Comparison of ENCODE assay signal across 9 cellular contexts in genomic region chr1:29708818-29709710, GRCh38.
DNase-seq lines count a peak whose midpoint lies in the region; ATAC-seq and TF ChIP-seq lines count a peak whose summit lies in the region.
"Had no signal": no experiment of that assay in that cellular context is flagged by ENCODE, and none has a peak within 500 bp of the region (broad histone marks: within the 10 kb centered on the region; RNA-seq: fewer than 3 reads in every experiment).

No MANE protein-coding gene starts in this region.

- DNase-seq in Caki2 (ENCODE audit: low read depth) (peak; percentile 84), M059J (ENCODE audit: low read depth) (peak; percentile 96), mesenchymal stem cell (peak; percentile 64), H7 (no peak)
- DNase-seq in activated CD8-positive, alpha-beta T cell treated with anti-CD3 and anti-CD28 coated beads for 36 hours = no peak

- no peaks in the 10 kb centered on the region for H3K9me3 Mint-ChIP-seq in activated CD8-positive, alpha-beta T cell treated with anti-CD3 and anti-CD28 coated beads for 36 hours

- peak overlapping the region; percentile 24 for H3K27ac Mint-ChIP-seq in activated CD8-positive, alpha-beta T cell treated with anti-CD3 and anti-CD28 coated beads for 36 hours

- H3K4me1 Mint-ChIP-seq in activated CD8-positive, alpha-beta T cell treated with anti-CD3 and anti-CD28 coated beads for 36 hours (ENCODE audit: low read depth) = peaks cover 20% of the 10 kb centered on the region

- H2AK5ac ChIP-seq in mesenchymal stem cell (ENCODE audit: low read length, severe bottlenecking) = peak overlapping the region; percentile 89

- H3K4me2 ChIP-seq in mesenchymal stem cell (ENCODE audit: low read length, poor library complexity, severe bottlenecking) = no peak overlapping the region

- peaks cover 41% of the 10 kb centered on the region for H3K27me3 Mint-ChIP-seq in activated CD8-positive, alpha-beta T cell treated with anti-CD3 and anti-CD28 coated beads for 36 hours

- CTCF ChIA-PET in activated CD8-positive, alpha-beta T cell treated with anti-CD3 and anti-CD28 coated beads for 36 hours (lab: Charles Lee) = no interaction called here

- no peak overlapping the region for H3K4me3 Mint-ChIP-seq in activated CD8-positive, alpha-beta T cell treated with anti-CD3 and anti-CD28 coated beads for 36 hours

- TF ChIP-seq CTCF in activated CD8-positive, alpha-beta T cell treated with anti-CD3 and anti-CD28 coated beads for 36 hours (IDR thresholded peaks at IDR 0.05) = no peak

- peak overlapping the region; percentile 90 for H2BK15ac ChIP-seq in mesenchymal stem cell (ENCODE audit: low read depth, poor library complexity, severe bottlenecking)

- H3K4ac ChIP-seq in mesenchymal stem cell (ENCODE audit: low read depth in 1 of 2, low read length in 2 of 2) = peak overlapping the region; percentile 24 to 62

- peak overlapping the region; percentile 1 to 38 for H2BK12ac ChIP-seq in mesenchymal stem cell (ENCODE audit: low read length in 2 of 2)

- intact Hi-C loops in activated CD8-positive, alpha-beta T cell treated with anti-CD3 and anti-CD28 coated beads for 36 hours (cut with micrococcal nuclease) = no loop called here

- H3K4me3 ChIP-seq in mesenchymal stem cell (ENCODE audit: insufficient read depth in 1 of 2, low read depth in 1 of 2, low read length in 2 of 2) = peak overlapping the region; percentile 0 to 20
- H3K4me3 ChIP-seq in H7 (ENCODE audit: insufficient read depth, low read depth, low read length) = no peak overlapping the region

- peak overlapping the region; percentile 98 for H3K27ac ChIP-seq in mesenchymal stem cell (ENCODE audit: low read length, poor library complexity, severe bottlenecking)

- H3K9me3 ChIP-seq in mesenchymal stem cell (ENCODE audit: control insufficient read depth, low read length) = no peaks in the 10 kb centered on the region

- H4K91ac ChIP-seq in mesenchymal stem cell (ENCODE audit: low read length) = peak overlapping the region; percentile 66

- peak overlapping the region; percentile 94 for H4K8ac ChIP-seq in mesenchymal stem cell (ENCODE audit: low read length)

- 31% methylated on average over 12 of the region's 12 CpGs for WGBS in mesenchymal stem cell

- peak overlapping the region; percentile 85 to 86 for H3K18ac ChIP-seq in mesenchymal stem cell (ENCODE audit: low read depth in 1 of 2, low read length in 2 of 2)

- ATAC-seq in activated CD8-positive, alpha-beta T cell treated with anti-CD3 and anti-CD28 coated beads for 36 hours = peak; percentile 7
- ATAC-seq in HG02852 (IDR thresholded peaks at IDR 0.05; ENCODE audit: unreplicated experiment) = no peak
- ATAC-seq in HG03457 (IDR thresholded peaks at IDR 0.05; ENCODE audit: unreplicated experiment) = no peak
- no peak for ATAC-seq in GM19467 (IDR thresholded peaks at IDR 0.05; ENCODE audit: unreplicated experiment)
- ATAC-seq: left lobe of liver had no signal

- in situ Hi-C loops in Caki2 (cut with HindIII; ENCODE audit: low pct_unique_long_range_greater_than_20kb, low sequenced_read_pairs) = no loop called here

- peaks cover 0 to 17% of the 10 kb centered on the region in 2 experiments for H3K27me3 ChIP-seq in mesenchymal stem cell (ENCODE audit: control insufficient read depth in 1 of 2, insufficient read depth in 1 of 2, low read length in 2 of 2)
- H3K27me3 ChIP-seq in H7 (ENCODE audit: control insufficient read depth, insufficient read depth, low read length) = peaks cover 6% of the 10 kb centered on the region; the same call in 1 of the 2 replicates

- POLR2A ChIA-PET in activated CD8-positive, alpha-beta T cell treated with anti-CD3 and anti-CD28 coated beads for 36 hours (lab: Charles Lee) = no interaction called here

- peaks cover 41% of the 10 kb centered on the region for H3K4me1 ChIP-seq in mesenchymal stem cell (ENCODE audit: control insufficient read depth, insufficient read depth, low read depth, low read length)

- no peaks in the 10 kb centered on the region for H3K79me1 ChIP-seq in mesenchymal stem cell (replicated peaks; ENCODE audit: low read length, poor library complexity, severe bottlenecking)

- no peak overlapping the region for H3K23ac ChIP-seq in mesenchymal stem cell (ENCODE audit: low read length in 2 of 2)

- no peaks in the 10 kb centered on the region for H3K36me3 ChIP-seq in mesenchymal stem cell (ENCODE audit: control insufficient read depth in 1 of 2, insufficient read depth in 2 of 2, low read depth in 1 of 2, low read length in 2 of 2)
- H3K36me3 ChIP-seq in H7 (replicated peaks; ENCODE audit: control insufficient read depth, insufficient read depth, low read length) = no peaks in the 10 kb centered on the region

- H3K14ac ChIP-seq in mesenchymal stem cell (ENCODE audit: low read length in 2 of 2) = no peak overlapping the region

- H2BK120ac ChIP-seq in mesenchymal stem cell (ENCODE audit: low read depth, low read length) = peak overlapping the region; percentile 29

- peak overlapping the region; percentile 42 for H3K9ac ChIP-seq in mesenchymal stem cell (ENCODE audit: low read length)

- H2BK5ac ChIP-seq in mesenchymal stem cell (ENCODE audit: low read depth, low read length, poor library complexity, severe bottlenecking) = peak overlapping the region; percentile 86

- H3K36me3 Mint-ChIP-seq in activated CD8-positive, alpha-beta T cell treated with anti-CD3 and anti-CD28 coated beads for 36 hours (ENCODE audit: low read depth) = no peaks in the 10 kb centered on the region

- H2AFZ ChIP-seq in mesenchymal stem cell (ENCODE audit: low read depth, low read length) = peak overlapping the region; percentile 36

Comparison
In these comparisons a context has a peak if more than half of its experiments do, and no peak if none do; other contexts are left out.
1. DNase-seq: peak in Caki2 (single experiment), M059J (single experiment) and mesenchymal stem cell (single experiment); none in activated CD8-positive, alpha-beta T cell treated with anti-CD3 and anti-CD28 coated beads for 36 hours (single experiment) and H7 (single experiment).